Comparison of ENCODE assay signal across 19 cellular contexts in genomic region chr16:84916850-84917249, GRCh38.
"Had no signal": no experiment of that assay in that cellular context is flagged by ENCODE, and none has a peak within 500 bp of the region (broad histone marks: within the 10 kb centered on the region; RNA-seq: fewer than 3 reads in every experiment).

No MANE protein-coding gene starts in this region.

- H3K4me1 Mint-ChIP-seq: activated CD4-positive, alpha-beta T cell treated with anti-CD3 and anti-CD28 coated beads, Interleukin-2, amount 10 ng/mL, durations not matched to agents 24 days and 14 days; activated naive CD4-positive, alpha-beta T cell treated with anti-CD3 and anti-CD28 coated beads, Interleukin-2, amount 10 ng/mL, durations not matched to agents 7 days and 5 days; activated naive CD8-positive, alpha-beta T cell treated with anti-CD3 and anti-CD28 coated beads, Interleukin-2, amount 50 U/mL, for 24 hours had no signal

- H3K36me3 ChIP-seq: gastrocnemius medialis, heart left ventricle, thoracic aorta, upper lobe of left lung had no signal

- DNase-seq: activated CD4-positive, alpha-beta T cell treated with anti-CD3 and anti-CD28 coated beads, Interleukin-2, amount 10 ng/mL, durations not matched to agents 24 days and 14 days; activated CD4-positive, CD25-positive, alpha-beta regulatory T cell; activated CD8-positive, alpha-beta memory T cell treated with anti-CD3 and anti-CD28 coated beads, Interleukin-2, amount 50 U/mL, for 4 hours; activated effector memory CD4-positive, alpha-beta T cell treated with Interleukin-2 at 50 U/mL for 16 hours; activated naive CD4-positive, alpha-beta T cell treated with anti-CD3 and anti-CD28 coated beads, Interleukin-2, amount 10 ng/mL, durations not matched to agents 7 days and 5 days; activated naive CD8-positive, alpha-beta T cell treated with anti-CD3 and anti-CD28 coated beads, Interleukin-2, amount 50 U/mL, for 24 hours; activated T-cell treated with anti-CD3 and anti-CD28 coated beads, Interleukin-2, amount 50 U/mL, for 48 hours; cortex of kidney; gastrocnemius medialis; kidney glomerular epithelial cell; mucosa of descending colon; naive B cell; stimulated activated naive B cell treated with anti-CD40 and anti-IgM and Interleukin-4, amounts not matched to agents 10 μg/mL and 1 μg/mL and 100 μg/mL, for 72 hours; T1000; upper lobe of left lung had no signal

- H3K9me3 ChIP-seq: gastrocnemius medialis, heart left ventricle, mucosa of descending colon, thoracic aorta, upper lobe of left lung had no signal

- H3K27me3 ChIP-seq: upper lobe of left lung had no signal

- H3K27ac ChIP-seq: gastrocnemius medialis, thoracic aorta, upper lobe of left lung had no signal

- H3K36me3 Mint-ChIP-seq: activated naive CD4-positive, alpha-beta T cell treated with anti-CD3 and anti-CD28 coated beads, Interleukin-2, amount 10 ng/mL, durations not matched to agents 7 days and 5 days; brain; memory B cell; stimulated activated naive B cell treated with anti-CD40 and anti-IgM and Interleukin-4, amounts not matched to agents 10 μg/mL and 1 μg/mL and 100 μg/mL, for 72 hours had no signal

- H3K4me3 ChIP-seq: gastrocnemius medialis, heart left ventricle, mucosa of descending colon, thoracic aorta, upper lobe of left lung had no signal

- H3K4me3 Mint-ChIP-seq: activated CD4-positive, alpha-beta T cell treated with anti-CD3 and anti-CD28 coated beads, Interleukin-2, amount 10 ng/mL, durations not matched to agents 24 days and 14 days; activated naive CD4-positive, alpha-beta T cell treated with anti-CD3 and anti-CD28 coated beads, Interleukin-2, amount 10 ng/mL, durations not matched to agents 7 days and 5 days; activated naive CD8-positive, alpha-beta T cell treated with anti-CD3 and anti-CD28 coated beads, Interleukin-2, amount 50 U/mL, for 24 hours; memory B cell; naive B cell; stimulated activated naive B cell treated with anti-CD40 and anti-IgM and Interleukin-4, amounts not matched to agents 10 μg/mL and 1 μg/mL and 100 μg/mL, for 72 hours had no signal

- ATAC-seq: activated naive CD8-positive, alpha-beta T cell treated with anti-CD3 and anti-CD28 coated beads, Interleukin-2, amount 50 U/mL, for 24 hours; gastrocnemius medialis; mucosa of descending colon; stimulated activated naive B cell treated with anti-CD40 and anti-IgM and Interleukin-4, amounts not matched to agents 10 μg/mL and 1 μg/mL and 100 μg/mL, for 72 hours had no signal

- H3K27ac Mint-ChIP-seq: activated CD4-positive, alpha-beta T cell treated with anti-CD3 and anti-CD28 coated beads, Interleukin-2, amount 10 ng/mL, durations not matched to agents 24 days and 14 days; activated naive CD4-positive, alpha-beta T cell treated with anti-CD3 and anti-CD28 coated beads, Interleukin-2, amount 10 ng/mL, durations not matched to agents 7 days and 5 days; activated naive CD8-positive, alpha-beta T cell treated with anti-CD3 and anti-CD28 coated beads, Interleukin-2, amount 50 U/mL, for 24 hours; memory B cell; naive B cell; stimulated activated naive B cell treated with anti-CD40 and anti-IgM and Interleukin-4, amounts not matched to agents 10 μg/mL and 1 μg/mL and 100 μg/mL, for 72 hours had no signal

- H3K9me3 Mint-ChIP-seq: activated CD4-positive, alpha-beta T cell treated with anti-CD3 and anti-CD28 coated beads, Interleukin-2, amount 10 ng/mL, durations not matched to agents 24 days and 14 days; activated naive CD4-positive, alpha-beta T cell treated with anti-CD3 and anti-CD28 coated beads, Interleukin-2, amount 10 ng/mL, durations not matched to agents 7 days and 5 days; activated naive CD8-positive, alpha-beta T cell treated with anti-CD3 and anti-CD28 coated beads, Interleukin-2, amount 50 U/mL, for 24 hours; memory B cell; naive B cell; stimulated activated naive B cell treated with anti-CD40 and anti-IgM and Interleukin-4, amounts not matched to agents 10 μg/mL and 1 μg/mL and 100 μg/mL, for 72 hours had no signal
